In genomic region chr14:65080954-65081747, GRCh38 we compare ENCODE assay signal across 11 cellular contexts. TPM values are rescaled to one million over a fixed set of nuclear protein-coding genes. Genes with fewer than 3 reads are reported as not detected.
DNase-seq lines count a peak whose midpoint lies in the region; ATAC-seq and TF ChIP-seq lines count a peak whose summit lies in the region.
"Had no signal": no experiment of that assay in that cellular context is flagged by ENCODE, and none has a peak within 500 bp of the region (broad histone marks: within the 10 kb centered on the region; RNA-seq: fewer than 3 reads in every experiment).

No MANE protein-coding gene starts in this region.

- no peak for ATAC-seq in activated CD8-positive, alpha-beta memory T cell treated with anti-CD3 and anti-CD28 coated beads, Interleukin-2, amount 10 ng/mL, durations not matched to agents 7 days and 5 days
- no peak for ATAC-seq in memory B cell (ENCODE audit: low read depth)

- intact Hi-C loops in dorsolateral prefrontal cortex (cut with DNase I), result no loop called here

- H3K9me3 Mint-ChIP-seq in activated CD8-positive, alpha-beta memory T cell treated with anti-CD3 and anti-CD28 coated beads, Interleukin-2, amount 10 ng/mL, durations not matched to agents 7 days and 5 days (ENCODE audit: low read depth), result no peaks in the 10 kb centered on the region
- H3K9me3 Mint-ChIP-seq in memory B cell, result no peaks in the 10 kb centered on the region

- peaks cover 16 to 61% (median 59%) of the 10 kb centered on the region in 5 donors for H3K36me3 ChIP-seq in subcutaneous abdominal adipose tissue (ENCODE audit: control insufficient read depth in 5 of 5, insufficient read depth in 5 of 5, low read length in 5 of 5)

- H3K27me3 ChIP-seq in dorsolateral prefrontal cortex (no peaks in the 10 kb centered on the region), subcutaneous abdominal adipose tissue (ENCODE audit: control insufficient read depth in 5 of 5, insufficient read depth in 4 of 5, low read length in 5 of 5) (no peaks in the 10 kb centered on the region)
- H3K27me3 ChIP-seq: thyroid gland had no signal

- no peaks in the 10 kb centered on the region for H3K27me3 Mint-ChIP-seq in activated CD8-positive, alpha-beta memory T cell treated with anti-CD3 and anti-CD28 coated beads, Interleukin-2, amount 10 ng/mL, durations not matched to agents 7 days and 5 days
- H3K27me3 Mint-ChIP-seq in memory B cell, result no peaks in the 10 kb centered on the region

- H3K4me3 Mint-ChIP-seq in activated CD8-positive, alpha-beta memory T cell treated with anti-CD3 and anti-CD28 coated beads, Interleukin-2, amount 10 ng/mL, durations not matched to agents 7 days and 5 days, result no peak overlapping the region
- no peak overlapping the region for H3K4me3 Mint-ChIP-seq in memory B cell
- H3K4me3 Mint-ChIP-seq: HFFc6 had no signal

- H3K27ac ChIP-seq in dorsolateral prefrontal cortex (peak overlapping the region in 54 of 59 donors; percentile 1 to 90 (median 66)), subcutaneous abdominal adipose tissue (ENCODE audit: low read depth, low read length) (peak overlapping the region; percentile 7)

- no peak for TF ChIP-seq CTCF in dorsolateral prefrontal cortex (IDR thresholded peaks at IDR 0.05 in 54 of 56, conservative IDR thresholded peaks at IDR 0.05 in 2 of 56; ENCODE audit: low read depth in 1 of 56, partially characterized antibody in 56 of 56)

- CTCF ChIA-PET in activated CD8-positive, alpha-beta memory T cell treated with anti-CD3 and anti-CD28 coated beads, Interleukin-2, amount 10 ng/mL, durations not matched to agents 7 days and 5 days (lab: Charles Lee), result no interaction called here

- no peak overlapping the region for H3K9ac ChIP-seq in subcutaneous abdominal adipose tissue (ENCODE audit: low read length in 5 of 5)

- H3K4me1 Mint-ChIP-seq in activated CD8-positive, alpha-beta memory T cell treated with anti-CD3 and anti-CD28 coated beads, Interleukin-2, amount 10 ng/mL, durations not matched to agents 7 days and 5 days, result peaks cover 43% of the 10 kb centered on the region
- H3K4me1 Mint-ChIP-seq in memory B cell, result peaks cover 24% of the 10 kb centered on the region

- no peak for DNase-seq in activated CD8-positive, alpha-beta memory T cell treated with anti-CD3 and anti-CD28 coated beads, Interleukin-2, amount 10 ng/mL, durations not matched to agents 7 days and 5 days
- no peak for DNase-seq in activated CD8-positive, alpha-beta memory T cell treated with anti-CD3 and anti-CD28 coated beads for 24 hours
- DNase-seq in dorsolateral prefrontal cortex, result no peak
- DNase-seq in memory B cell (ENCODE audit: low spot score in 2 of 2), result no peak
- no peak for DNase-seq in NCI-H446 (lab: John Stamatoyannopoulos, UW)
- DNase-seq in NCI-H1105 (lab: John Stamatoyannopoulos, UW), result no peak
- no peak for DNase-seq in kidney glomerular epithelial cell (lab: John Stamatoyannopoulos, UW)
- DNase-seq: HFFc6; NK-92 treated with Interleukin-12 subunit alpha and Interleukin-12 subunit beta, amount 100 ng/mL, for 24 hours; thyroid gland had no signal

- no peaks in the 10 kb centered on the region for H3K9me3 ChIP-seq in subcutaneous abdominal adipose tissue (ENCODE audit: control insufficient read depth in 5 of 5, low read length in 5 of 5)
- H3K9me3 ChIP-seq: thyroid gland had no signal

- H3K4me1 ChIP-seq in subcutaneous abdominal adipose tissue (ENCODE audit: control insufficient read depth in 5 of 5, insufficient read depth in 5 of 5, low read length in 5 of 5), result peaks cover 0 to 37% (median 8%) of the 10 kb centered on the region in 5 donors

- H3K4me3 ChIP-seq in dorsolateral prefrontal cortex (no peak overlapping the region), subcutaneous abdominal adipose tissue (ENCODE audit: low read depth in 1 of 5, low read length in 5 of 5) (no peak overlapping the region)
- H3K4me3 ChIP-seq: thyroid gland had no signal

- H3K27ac Mint-ChIP-seq in activated CD8-positive, alpha-beta memory T cell treated with anti-CD3 and anti-CD28 coated beads, Interleukin-2, amount 10 ng/mL, durations not matched to agents 7 days and 5 days, result peak overlapping the region; percentile 31
- H3K27ac Mint-ChIP-seq in memory B cell, result peak overlapping the region; percentile 59
- H3K27ac Mint-ChIP-seq: HFFc6 had no signal

- H3K36me3 Mint-ChIP-seq in activated CD8-positive, alpha-beta memory T cell treated with anti-CD3 and anti-CD28 coated beads, Interleukin-2, amount 10 ng/mL, durations not matched to agents 7 days and 5 days, result peaks cover 80% of the 10 kb centered on the region
- H3K36me3 Mint-ChIP-seq in memory B cell, result peaks cover 44% of the 10 kb centered on the region

RNA-seq across cellular contexts. Expression of gene MAX, which starts 21.2 kb away (rescaled TPM):
- 100 to 1,000 TPM; 130 to 134 TPM for total RNA-seq in activated CD8-positive, alpha-beta memory T cell treated with anti-CD3 and anti-CD28 coated beads, Interleukin-2, amount 10 ng/mL, durations not matched to agents 7 days and 5 days
- total RNA-seq in dorsolateral prefrontal cortex, result 100 to 1,000 TPM in 81 of 120 experiments, 10 to 100 TPM in 39; 73.6 to 138 (median 106) TPM
